In genomic region chr22:38360560-38360959, GRCh38 we compare ENCODE assay signal across 2 cellular contexts.
A peak's percentile ranks its signal among the peaks of the same experiment; 100 is the strongest.
TF ChIP-seq lines count a peak whose summit lies in the region.

No MANE protein-coding gene starts in this region.

TF ChIP-seq in HEK293T, 16 proteins besides CTCF, POLR2A, EP300 and RAD21:
- peak; percentile 73; the same call in 1 of the 2 replicates for TF ChIP-seq PKNOX1 (IDR thresholded peaks at IDR 0.05)

TF ChIP-seq in K562, 482 proteins besides CTCF, POLR2A, EP300 and RAD21:
- TF ChIP-seq PKNOX1 (IDR thresholded peaks at IDR 0.05), result peak; percentile 48; the same call in 1 of the 2 replicates
